Comparison of ENCODE assay signal across 15 cellular contexts in genomic region chr4:8840816-8841455, GRCh38. TPM values are rescaled to one million over a fixed set of nuclear protein-coding genes. Genes with fewer than 3 reads are reported as not detected.
"Had no signal": no experiment of that assay in that cellular context is flagged by ENCODE, and none has a peak within 500 bp of the region (broad histone marks: within the 10 kb centered on the region; RNA-seq: fewer than 3 reads in every experiment).

No MANE protein-coding gene starts in this region.

- DNase-seq: activated CD4-positive, alpha-beta T cell treated with anti-CD3 and anti-CD28 coated beads for 48 hours; anterior cingulate cortex; foreskin melanocyte; left ventricle myocardium inferior; mesenchymal stem cell; SJCRH30; stimulated activated CD4-positive, alpha-beta T cell treated with anti-CD3 and anti-CD28 coated beads, Interleukin-4, amount 100 ng/mL, for 4 hours; trophoblast cell had no signal

- H3K4me3 ChIP-seq: breast epithelium, heart left ventricle, left ventricle myocardium inferior, SJCRH30 had no signal

- ATAC-seq: activated naive CD4-positive, alpha-beta T cell treated with anti-CD3 and anti-CD28 coated beads, Interleukin-2, amount 50 U/mL, for 72 hours; heart left ventricle had no signal

- H3K27ac Mint-ChIP-seq: activated naive CD4-positive, alpha-beta T cell treated with anti-CD3 and anti-CD28 coated beads, Interleukin-2, amount 50 U/mL, for 72 hours; activated T-helper 2 cell treated with anti-CD3 and anti-CD28 coated beads, Interferon-gamma antibody, Interleukin-2, Interleukin-4, amounts not matched to agents 10 μg/mL and 5 μg/mL and 100 μg/mL, durations not matched to agents 14 hours and 24 hours and 36 hours had no signal

- H3K36me3 ChIP-seq: breast epithelium, heart left ventricle, left ventricle myocardium inferior, SJCRH30 had no signal

- H3K27ac ChIP-seq: breast epithelium, heart left ventricle, left ventricle myocardium inferior, SJCRH30, VCaP had no signal

- H3K36me3 Mint-ChIP-seq: activated naive CD4-positive, alpha-beta T cell treated with anti-CD3 and anti-CD28 coated beads, Interleukin-2, amount 50 U/mL, for 72 hours had no signal

- H3K9me3 ChIP-seq: SJCRH30 had no signal

- H3K4me1 ChIP-seq: breast epithelium, heart left ventricle, left ventricle myocardium inferior, SJCRH30 had no signal

RNA-seq across cellular contexts. Expression of gene HMX1, which starts 30.7 kb away (rescaled TPM):
- total RNA-seq: activated CD8-positive, alpha-beta memory T cell treated with anti-CD3 and anti-CD28 coated beads for 36 hours; activated naive CD4-positive, alpha-beta T cell treated with anti-CD3 and anti-CD28 coated beads, Interleukin-2, amount 50 U/mL, for 72 hours; activated T-helper 2 cell treated with anti-CD3 and anti-CD28 coated beads, Interferon-gamma antibody, Interleukin-2, Interleukin-4, amounts not matched to agents 10 μg/mL and 5 μg/mL and 100 μg/mL, durations not matched to agents 14 hours and 24 hours and 36 hours; breast epithelium; left ventricle myocardium inferior; SJCRH30; skeletal muscle tissue had no signal
